ENCODE assay signal across 17 cellular contexts in genomic region chr2:64220906-64221659, GRCh38.
DNase-seq lines count a peak whose midpoint lies in the region; ATAC-seq, FAIRE-seq and TF ChIP-seq lines count a peak whose summit lies in the region.
"Had no signal": no experiment of that assay in that cellular context is flagged by ENCODE, and none has a peak within 500 bp of the region (broad histone marks: within the 10 kb centered on the region; RNA-seq: fewer than 3 reads in every experiment).

No MANE protein-coding gene starts in this region.

- H3K27ac ChIP-seq in A549: no peak overlapping the region
- H3K27ac ChIP-seq: parathyroid adenoma had no signal

- peak overlapping the region; percentile 14 for H3K27ac Mint-ChIP-seq in neural crest cell (ENCODE audit: unreplicated experiment)
- H3K27ac Mint-ChIP-seq: activated naive CD8-positive, alpha-beta T cell; activated T-helper 17 cell treated with anti-CD3 and anti-CD28 coated beads, Interleukin-2, amount 50 U/mL, for 72 hours had no signal

- H3K4me1 Mint-ChIP-seq in neural crest cell: peaks cover 34% of the 10 kb centered on the region

- DNase-seq in A549 (ENCODE audit: low read depth in 1 of 2, low spot score in 1 of 2): no peak
- DNase-seq in NCI-H526 (lab: John Stamatoyannopoulos, UW): peak; percentile 47 to 69
- peak; percentile 28 for DNase-seq in fibroblast of peridontal ligament (ENCODE audit: extremely low read depth)
- DNase-seq in neural crest cell (ENCODE audit: low read depth, low spot score): no peak
- DNase-seq in GM19239 (ENCODE audit: insufficient read length, low spot score): no peak
- no peak for DNase-seq in Kasumi-1 (lab: John Stamatoyannopoulos, UW)
- DNase-seq in NCI-H2029 (lab: John Stamatoyannopoulos, UW): no peak
- no peak for DNase-seq in HUDEP-2 (lab: John Stamatoyannopoulos, UW; ENCODE audit: unreplicated experiment in 76 of 76)
- DNase-seq: activated CD4-positive, alpha-beta T cell treated with anti-CD3 and anti-CD28 coated beads, Interleukin-2, amount 50 U/mL, for 4 hours; activated CD8-positive, alpha-beta memory T cell treated with anti-CD3 and anti-CD28 coated beads, Interleukin-2, amount 50 U/mL, for 48 hours; T-helper 9 cell had no signal

- FAIRE-seq in A549 (lab: Jason Lieb, UNC): no peak
- no peak for FAIRE-seq in GM19239 (lab: Jason Lieb, UNC)
- FAIRE-seq: urothelium cell line had no signal

- no peak for TF ChIP-seq CTCF in A549 (IDR thresholded peaks at IDR 0.05)
- no peak for TF ChIP-seq CTCF in neural crest cell (conservative IDR thresholded peaks at IDR 0.05)

- no peak for TF ChIP-seq POLR2A in A549 (IDR thresholded peaks at IDR 0.05; ENCODE audit: low read length)

- no peaks in the 10 kb centered on the region for H3K9me3 Mint-ChIP-seq in neural crest cell
- H3K9me3 Mint-ChIP-seq: activated T-helper 17 cell treated with anti-CD3 and anti-CD28 coated beads, Interleukin-2, amount 50 U/mL, for 72 hours; natural killer cell treated with Interleukin-12 subunit alpha and Interleukin-12 subunit beta and Interleukin-15 and Interleukin-18, amount 100 ng/mL, for 72 hours had no signal

- H3K4me1 ChIP-seq in A549: no peaks in the 10 kb centered on the region

- no peak for TF ChIP-seq RAD21 in A549 (conservative IDR thresholded peaks at IDR 0.05 in 1 of 2, IDR thresholded peaks at IDR 0.05 in 1 of 2)

- no peaks in the 10 kb centered on the region for H3K9me3 ChIP-seq in A549
- H3K9me3 ChIP-seq: HAP-1 had no signal

- H3K4me3 Mint-ChIP-seq in neural crest cell: no peak overlapping the region
- H3K4me3 Mint-ChIP-seq: activated naive CD8-positive, alpha-beta T cell; activated T-helper 17 cell treated with anti-CD3 and anti-CD28 coated beads, Interleukin-2, amount 50 U/mL, for 72 hours; natural killer cell treated with Interleukin-12 subunit alpha and Interleukin-12 subunit beta and Interleukin-15 and Interleukin-18, amount 100 ng/mL, for 72 hours had no signal

- H3K36me3 Mint-ChIP-seq in neural crest cell (ENCODE audit: low read depth): no peaks in the 10 kb centered on the region
- H3K36me3 Mint-ChIP-seq: activated naive CD8-positive, alpha-beta T cell; natural killer cell treated with Interleukin-12 subunit alpha and Interleukin-12 subunit beta and Interleukin-15 and Interleukin-18, amount 100 ng/mL, for 72 hours had no signal

- POLR2A ChIA-PET in A549 (lab: Yijun Ruan, JAX): no interaction called here

- no peak for ATAC-seq in A549
- ATAC-seq: activated T-helper 17 cell treated with anti-CD3 and anti-CD28 coated beads, Interleukin-2, amount 50 U/mL, for 72 hours; natural killer cell treated with Interleukin-12 subunit alpha and Interleukin-12 subunit beta and Interleukin-15 and Interleukin-18, amount 100 ng/mL, for 72 hours had no signal

- no peak for TF ChIP-seq EP300 in A549 (IDR thresholded peaks at IDR 0.05)

- no peaks in the 10 kb centered on the region for H3K27me3 Mint-ChIP-seq in neural crest cell (ENCODE audit: low read depth)
- H3K27me3 Mint-ChIP-seq: activated naive CD8-positive, alpha-beta T cell; activated T-helper 17 cell treated with anti-CD3 and anti-CD28 coated beads, Interleukin-2, amount 50 U/mL, for 72 hours; natural killer cell treated with Interleukin-12 subunit alpha and Interleukin-12 subunit beta and Interleukin-15 and Interleukin-18, amount 100 ng/mL, for 72 hours had no signal

- WGBS in A549 (ENCODE audit: missing lambda C conversion rate): 16% methylated on average over 4 of the region's 4 CpGs

- H3K4me2 ChIP-seq in A549: no peak overlapping the region

- no peak overlapping the region for H3K4me3 ChIP-seq in A549
- H3K4me3 ChIP-seq: HAP-1 had no signal

- CTCF ChIA-PET in A549 (lab: Yijun Ruan, JAX): no interaction called here

TF ChIP-seq in A549, 52 proteins besides CTCF, POLR2A, EP300 and RAD21:
- TF ChIP-seq PHF8 (IDR thresholded peaks at IDR 0.05; ENCODE audit: borderline replicate concordance, low read depth): no peak
- TF ChIP-seq CBX8 (IDR thresholded peaks at IDR 0.05): peak; percentile 41; the same call in 1 of the 2 replicates
- TF ChIP-seq RCOR1 (IDR thresholded peaks at IDR 0.05; ENCODE audit: low read depth, low read length): no peak

Comparison
In these comparisons a context has a peak if more than half of its experiments do, and no peak if none do; other contexts are left out.
1. DNase-seq: peak in NCI-H526 (2 of 2) and fibroblast of peridontal ligament (single experiment); none in A549 (0 of 2), neural crest cell (single experiment), GM19239 (single experiment), Kasumi-1 (0 of 2), NCI-H2029 (single experiment) and HUDEP-2 (0 of 76).